In the genomic region with DNA sequence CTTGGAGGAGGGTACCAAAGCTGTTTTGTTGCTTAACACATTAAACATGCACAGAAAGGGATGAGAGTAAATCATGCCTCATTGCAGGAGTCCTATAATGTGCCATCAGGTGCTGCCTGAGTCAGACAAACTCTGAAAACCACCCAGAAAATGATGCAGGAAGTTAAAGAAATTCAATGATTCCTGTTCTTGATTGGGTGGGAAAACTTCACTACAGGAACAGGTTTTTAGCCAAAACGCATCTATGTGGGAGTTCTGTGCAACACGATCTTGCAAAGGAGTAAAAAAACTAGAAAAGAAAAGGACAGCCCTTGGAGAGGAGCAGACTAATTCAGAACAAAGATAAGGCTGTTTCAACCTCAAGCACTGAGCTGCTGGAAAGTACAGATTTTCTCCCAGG, we compare ENCODE assay signal across 21 cellular contexts.
"Had no signal": no experiment of that assay in that cellular context is flagged by ENCODE, and none has a peak within 500 bp of the region (broad histone marks: within the 10 kb centered on the region; RNA-seq: fewer than 3 reads in every experiment).

No MANE protein-coding gene starts in this region.

- H3K4me1 Mint-ChIP-seq: activated CD4-positive, alpha-beta T cell treated with anti-CD3 and anti-CD28 coated beads, Interleukin-2, amount 10 ng/mL, durations not matched to agents 7 days and 5 days; activated T-helper 17 cell treated with anti-CD3 and anti-CD28 coated beads, Interleukin-2, amount 50 U/mL, for 72 hours; T-cell had no signal

- H3K27me3 Mint-ChIP-seq: activated CD4-positive, alpha-beta memory T cell treated with anti-CD3 and anti-CD28 coated beads for 36 hours; activated CD4-positive, alpha-beta T cell treated with anti-CD3 and anti-CD28 coated beads, Interleukin-2, amount 10 ng/mL, durations not matched to agents 7 days and 5 days; activated naive CD8-positive, alpha-beta T cell; activated T-helper 17 cell treated with anti-CD3 and anti-CD28 coated beads, Interleukin-2, amount 50 U/mL, for 72 hours; brain; T-cell had no signal

- H3K36me3 Mint-ChIP-seq: activated CD4-positive, alpha-beta memory T cell treated with anti-CD3 and anti-CD28 coated beads for 36 hours; activated naive CD8-positive, alpha-beta T cell; brain; T-cell had no signal

- ATAC-seq: activated T-cell treated with anti-CD3 and anti-CD28 coated beads, Interleukin-2, amount 50 U/mL, for 4 hours; activated T-helper 17 cell treated with anti-CD3 and anti-CD28 coated beads, Interleukin-2, amount 50 U/mL, for 72 hours; Panc1; Right ventricle myocardium inferior; T-cell had no signal

- H3K9me3 Mint-ChIP-seq: activated naive CD4-positive, alpha-beta T cell treated with anti-CD3 and anti-CD28 coated beads for 36 hours; activated T-cell treated with anti-CD3 and anti-CD28 coated beads, Interleukin-2, amount 50 U/mL, for 4 hours; activated T-helper 17 cell treated with anti-CD3 and anti-CD28 coated beads, Interleukin-2, amount 50 U/mL, for 72 hours; brain; T-cell had no signal

- H3K27ac Mint-ChIP-seq: activated CD4-positive, alpha-beta memory T cell treated with anti-CD3 and anti-CD28 coated beads for 36 hours; activated CD4-positive, alpha-beta T cell treated with anti-CD3 and anti-CD28 coated beads, Interleukin-2, amount 10 ng/mL, durations not matched to agents 7 days and 5 days; activated naive CD4-positive, alpha-beta T cell treated with anti-CD3 and anti-CD28 coated beads for 36 hours; activated naive CD8-positive, alpha-beta T cell; activated T-helper 17 cell treated with anti-CD3 and anti-CD28 coated beads, Interleukin-2, amount 50 U/mL, for 72 hours; T-cell had no signal

- H3K4me3 Mint-ChIP-seq: activated CD4-positive, alpha-beta memory T cell treated with anti-CD3 and anti-CD28 coated beads for 36 hours; activated CD4-positive, alpha-beta T cell treated with anti-CD3 and anti-CD28 coated beads, Interleukin-2, amount 10 ng/mL, durations not matched to agents 7 days and 5 days; activated naive CD4-positive, alpha-beta T cell treated with anti-CD3 and anti-CD28 coated beads for 36 hours; activated naive CD8-positive, alpha-beta T cell; activated T-cell treated with anti-CD3 and anti-CD28 coated beads, Interleukin-2, amount 50 U/mL, for 4 hours; activated T-helper 17 cell treated with anti-CD3 and anti-CD28 coated beads, Interleukin-2, amount 50 U/mL, for 72 hours; T-cell had no signal

- DNase-seq: activated CD4-positive, alpha-beta memory T cell treated with anti-CD3 and anti-CD28 coated beads for 36 hours; activated CD4-positive, alpha-beta T cell treated with anti-CD3 and anti-CD28 coated beads, Interleukin-2, amount 10 ng/mL, durations not matched to agents 7 days and 5 days; activated CD4-positive, CD25-positive, alpha-beta regulatory T cell; activated CD8-positive, alpha-beta memory T cell treated with anti-CD3 and anti-CD28 coated beads for 24 hours; activated gamma-delta T cell; activated naive CD4-positive, alpha-beta T cell treated with anti-CD3 and anti-CD28 coated beads for 36 hours; activated T-cell treated with anti-CD3 and anti-CD28 coated beads, Interleukin-2, amount 50 U/mL, for 4 hours; amygdala; MM.1S; NCI-H1105; NCI-H1694 treated with DMSO at 0.1 percent for 48 hours; NCI-H526; NCI-H82; RPMI8226; T-cell had no signal

- FAIRE-seq: astrocyte had no signal
